24 cellular contexts compared by ENCODE assay signal in genomic region chr15:69434236-69434635, GRCh38.
"Had no signal": no experiment of that assay in that cellular context is flagged by ENCODE, and none has a peak within 500 bp of the region (broad histone marks: within the 10 kb centered on the region; RNA-seq: fewer than 3 reads in every experiment).

No MANE protein-coding gene starts in this region.

- H3K4me1 ChIP-seq: breast epithelium, esophagus muscularis mucosa, gastroesophageal sphincter, right atrium auricular region, spleen, testis, transverse colon had no signal

- H3K4me3 ChIP-seq: breast epithelium, esophagus muscularis mucosa, gastroesophageal sphincter, hepatocyte, ovary, right atrium auricular region, spleen, testis, transverse colon had no signal

- DNase-seq: activated B cell treated with CpG ODN at 0.5 μM for 24 hours; activated CD8-positive, alpha-beta memory T cell treated with anti-CD3 and anti-CD28 coated beads, Interleukin-2, amount 10 ng/mL, durations not matched to agents 7 days and 5 days; activated CD8-positive, alpha-beta T cell treated with anti-CD3 and anti-CD28 coated beads, Interleukin-2, amount 10 ng/mL, durations not matched to agents 7 days and 5 days; activated naive CD8-positive, alpha-beta T cell treated with anti-CD3 and anti-CD28 coated beads, Interleukin-2, amount 50 U/mL, for 24 hours; activated T-cell treated with anti-CD3 and anti-CD28 coated beads, Interleukin-2, amount 50 U/mL, for 48 hours; central memory CD4-positive, alpha-beta T cell; effector CD4-positive, alpha-beta T cell; left cardiac atrium; left ventricle myocardium superior; mammary epithelial cell; naive B cell; nephron progenitor cell; ovary; stimulated activated naive CD8-positive, alpha-beta T cell treated with anti-CD3 and anti-CD28 coated beads, Interleukin-15, Interleukin-2, amounts not matched to agents 100 U/mL and 50 U/mL, for 24 hours; T-helper 1 cell; testis; transverse colon had no signal

- H3K27ac ChIP-seq: breast epithelium, esophagus muscularis mucosa, gastroesophageal sphincter, hepatocyte, neutrophil, ovary, right atrium auricular region, spleen, testis, transverse colon had no signal

- H3K36me3 ChIP-seq: breast epithelium, esophagus muscularis mucosa, gastroesophageal sphincter, ovary, right atrium auricular region had no signal

- H3K27me3 ChIP-seq: breast epithelium, esophagus muscularis mucosa, gastroesophageal sphincter, hepatocyte, neutrophil, ovary, right atrium auricular region, spleen, testis, transverse colon had no signal

- ATAC-seq: activated CD8-positive, alpha-beta memory T cell treated with anti-CD3 and anti-CD28 coated beads, Interleukin-2, amount 10 ng/mL, durations not matched to agents 7 days and 5 days; activated naive CD8-positive, alpha-beta T cell treated with anti-CD3 and anti-CD28 coated beads, Interleukin-2, amount 50 U/mL, for 24 hours; gastroesophageal sphincter; left cardiac atrium; left ventricle myocardium superior; stimulated activated naive CD8-positive, alpha-beta T cell treated with anti-CD3 and anti-CD28 coated beads, Interleukin-15, Interleukin-2, amounts not matched to agents 100 U/mL and 50 U/mL, for 24 hours had no signal

- H3K9me3 ChIP-seq: breast epithelium, esophagus muscularis mucosa, gastroesophageal sphincter, neutrophil, ovary, right atrium auricular region, spleen, testis, transverse colon had no signal
